In genomic region chr2:102795641-102796040, GRCh38 we compare ENCODE assay signal across 20 cellular contexts.
"Had no signal": no experiment of that assay in that cellular context is flagged by ENCODE, and none has a peak within 500 bp of the region (broad histone marks: within the 10 kb centered on the region; RNA-seq: fewer than 3 reads in every experiment).

No MANE protein-coding gene starts in this region.

- H3K27me3 ChIP-seq: dorsolateral prefrontal cortex, neural progenitor cell, ovary, spleen, tibial artery, upper lobe of left lung, uterus had no signal

- H3K27ac ChIP-seq: neural progenitor cell, ovary, spleen, tibial artery, upper lobe of left lung, uterus had no signal

- H3K9me3 ChIP-seq: uterus had no signal

- H3K36me3 ChIP-seq: neural progenitor cell, ovary, uterus had no signal

- H3K4me3 ChIP-seq: dorsolateral prefrontal cortex, mucosa of descending colon, neural progenitor cell, ovary, spleen, tibial artery, upper lobe of left lung, uterus had no signal

- H3K4me1 ChIP-seq: tibial artery, upper lobe of left lung, uterus had no signal

- ATAC-seq: mucosa of descending colon; natural killer cell; sciatic nerve; stimulated activated memory B cell treated with anti-CD40 and anti-IgM and Interleukin-4, amounts not matched to agents 10 μg/mL and 1 μg/mL and 100 μg/mL, for 72 hours had no signal

- DNase-seq: cortex of kidney; effector CD8-positive, alpha-beta T cell; foreskin melanocyte; islet precursor cell; mammary epithelial cell; mucosa of descending colon; natural killer cell; nucleus accumbens; ovary; spleen; stimulated activated CD4-positive, alpha-beta T cell treated with anti-CD3 and anti-CD28 coated beads, Interleukin-15, amount 100 ng/mL, for 24 hours; stimulated activated CD4-positive, alpha-beta T cell treated with anti-CD3 and anti-CD28 coated beads, Interleukin-1b, Interleukin-23, amount 100 ng/mL, for 48 hours; stimulated activated CD4-positive, alpha-beta T cell treated with anti-CD3 and anti-CD28 coated beads, Interleukin-4, amount 100 ng/mL, for 24 hours; tibial artery; upper lobe of left lung; uterus had no signal
